In the genomic region with DNA sequence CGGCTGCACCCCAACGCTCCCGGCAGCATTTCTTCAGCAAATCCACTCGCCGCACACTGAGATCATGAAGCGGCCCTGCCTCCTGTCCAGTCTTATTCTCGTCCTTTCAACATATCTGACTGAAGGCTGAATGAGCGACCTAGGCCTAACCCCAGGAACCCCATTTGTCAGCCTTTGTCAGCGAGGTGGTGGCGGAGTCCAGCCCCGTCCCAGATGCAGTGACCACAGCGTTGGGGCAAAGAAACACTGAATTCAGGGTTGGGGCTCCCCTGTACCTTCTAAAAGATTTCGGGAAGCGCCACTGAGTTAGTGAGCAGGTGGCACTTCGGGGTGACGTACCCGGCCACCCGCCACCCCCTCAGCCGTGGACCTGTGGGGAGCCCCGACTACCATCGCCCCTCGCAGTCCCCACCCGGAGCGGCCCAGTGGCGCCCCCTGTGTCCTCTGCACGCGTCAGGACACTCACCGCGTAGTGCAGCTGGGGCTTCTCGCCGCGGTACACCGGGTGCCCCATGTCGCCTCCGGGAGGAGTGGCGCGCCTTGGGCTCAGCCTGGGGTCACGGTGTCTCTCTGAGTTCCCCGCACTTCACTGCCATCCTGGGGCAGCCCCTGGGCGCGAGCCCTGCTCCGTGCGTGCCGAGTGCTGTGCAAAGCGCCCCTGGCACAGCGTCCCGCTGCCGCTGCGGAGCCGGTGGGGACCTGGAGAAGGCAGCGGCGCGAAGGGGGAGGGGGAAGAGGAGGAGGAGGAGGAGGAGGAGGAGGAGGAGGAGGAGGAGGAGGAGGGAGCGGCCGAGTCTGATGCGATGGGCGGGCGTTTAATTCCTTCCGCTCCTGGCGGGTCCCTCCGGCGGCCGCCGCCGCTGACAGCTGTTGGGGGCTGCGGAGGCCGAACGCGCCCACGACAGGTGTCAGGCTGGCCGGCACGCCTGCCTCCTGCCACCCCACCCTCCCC, we compare ENCODE assay signal across 8 cellular contexts.
DNase-seq lines count a peak whose midpoint lies in the region; ATAC-seq and TF ChIP-seq lines count a peak whose summit lies in the region.

No MANE protein-coding gene starts in this region.

- DNase-seq in PC-3: peak; percentile 26
- peak; percentile 27 for DNase-seq in glomerular visceral epithelial cell (ENCODE audit: extremely low spot score)
- peak; percentile 89 for DNase-seq in posterior vena cava (ENCODE audit: low spot score)
- no peak for DNase-seq in T-helper 9 cell
- no peak for DNase-seq in NCI-H187 treated with DMSO at 0.1 percent for 48 hours (lab: John Stamatoyannopoulos, UW)
- DNase-seq in KG1 (lab: John Stamatoyannopoulos, UW): no peak

- H3F3A ChIP-seq in PC-3 (ENCODE audit: low read length, unreplicated experiment): no peaks in the 10 kb centered on the region

- POLR2A ChIA-PET in PC-3 (lab: Charles Lee; ENCODE audit: unreplicated experiment): no interaction called here

- TF ChIP-seq CTCF in PC-3 (conservative IDR thresholded peaks at IDR 0.05; ENCODE audit: low read depth, low read length): peak; percentile 59; the same call in 1 of the 2 replicates

- H3K4me1 ChIP-seq in PC-3 (ENCODE audit: insufficient read depth, low read length): peaks cover 23% of the 10 kb centered on the region

- H3K9ac ChIP-seq in PC-3 (ENCODE audit: low read length): peak overlapping the region; percentile 10; the same call in 1 of the 2 replicates

- no peak overlapping the region for H3K27ac ChIP-seq in PC-3 (ENCODE audit: low read length)

- no peaks in the 10 kb centered on the region for H3K79me2 ChIP-seq in PC-3 (ENCODE audit: low read length)

- no peaks in the 10 kb centered on the region for H3K9me2 ChIP-seq in PC-3 (replicated peaks; ENCODE audit: low read length)

- ATAC-seq in GM18511 (IDR thresholded peaks at IDR 0.05; ENCODE audit: unreplicated experiment): peak; percentile 54
- peak; percentile 72 for ATAC-seq in PC-3
- ATAC-seq in HG02885 (IDR thresholded peaks at IDR 0.05; ENCODE audit: poor library complexity, unreplicated experiment): no peak

- BruUV-seq in PC-3 (replicated peaks; lab: Mats Ljungman, UMichigan): no TSS peak

- no peaks in the 10 kb centered on the region for H3K27me3 ChIP-seq in PC-3 (ENCODE audit: low read length)

- H4K20me1 ChIP-seq in PC-3 (ENCODE audit: low read length): no peaks in the 10 kb centered on the region

- no peaks in the 10 kb centered on the region for H3K9me3 ChIP-seq in PC-3 (ENCODE audit: low read length)

- peak overlapping the region; percentile 77 for H3K4me3 ChIP-seq in PC-3 (ENCODE audit: low read length)

- H3K4me2 ChIP-seq in PC-3 (ENCODE audit: low read length): peak overlapping the region; percentile 78

- intact Hi-C loops in PC-3 (cut with micrococcal nuclease): loop anchor here (1.0 to 10.0 kb wide), 2 partner anchors 53 to 83 kb away; no protein-coding TSS in a partner anchor
- intact Hi-C loops in posterior vena cava (cut with DNase I): no loop called here

- CTCF ChIA-PET in PC-3 (lab: Charles Lee): interaction anchor here (1.3 kb wide), 1 partner anchor 46 kb away, joined by 5 read pairs; no protein-coding TSS in a partner anchor

- H2AFZ ChIP-seq in PC-3 (ENCODE audit: low read length): peak overlapping the region; percentile 79

- H3K36me3 ChIP-seq in PC-3 (ENCODE audit: low read depth, low read length): no peaks in the 10 kb centered on the region

Comparison
In these comparisons a context has a peak if more than half of its experiments do, and no peak if none do; other contexts are left out.
1. DNase-seq: peak in PC-3 (single experiment), glomerular visceral epithelial cell (single experiment) and posterior vena cava (single experiment); none in T-helper 9 cell (single experiment), NCI-H187 treated with DMSO at 0.1 percent for 48 hours (single experiment) and KG1 (single experiment).